ENCODE assay signal across 9 cellular contexts in the genomic region with DNA sequence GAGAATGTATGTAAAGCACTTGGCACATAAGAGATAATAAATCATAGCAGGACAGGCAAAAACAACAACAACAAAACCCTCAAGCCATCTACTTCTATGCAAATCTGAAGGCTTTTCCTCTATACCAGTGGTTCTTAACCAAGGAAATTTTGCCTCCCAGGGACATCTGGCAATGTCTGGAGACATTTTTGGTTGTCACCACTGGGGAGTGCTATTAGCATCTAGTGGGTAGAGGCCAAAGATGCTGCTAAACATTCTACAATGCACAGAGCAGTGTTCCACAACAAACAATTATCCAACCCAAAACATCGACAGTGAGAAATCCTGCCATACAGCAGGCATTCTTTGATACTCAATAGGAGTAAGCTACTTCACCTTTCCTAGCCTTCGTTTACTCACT. TPM values are rescaled to one million over a fixed set of nuclear protein-coding genes. Genes with fewer than 3 reads are reported as not detected.
DNase-seq lines count a peak whose midpoint lies in the region; ATAC-seq and TF ChIP-seq lines count a peak whose summit lies in the region.
"Had no signal": no experiment of that assay in that cellular context is flagged by ENCODE, and none has a peak within 500 bp of the region (broad histone marks: within the 10 kb centered on the region; RNA-seq: fewer than 3 reads in every experiment).

No MANE protein-coding gene starts in this region.

- POLR2A ChIA-PET in RWPE1 (lab: Yijun Ruan, JAX; ENCODE audit: low non-redundant PET): no interaction called here

- CTCF ChIA-PET in RWPE1 (lab: Yijun Ruan, JAX): interaction anchor here (0.6 kb wide), 1 partner anchor 102 kb away, joined by 8 read pairs; no protein-coding TSS in a partner anchor

- TF ChIP-seq CTCF in cardiac muscle cell (IDR thresholded peaks at IDR 0.05; ENCODE audit: low read depth, low read length) (peak; percentile 18), Peyer's patch (IDR thresholded peaks at IDR 0.05) (peak in 4 of 6 experiments; percentile 27 to 38 (median 34)), foreskin keratinocyte (conservative IDR thresholded peaks at IDR 0.05) (peak; percentile 48), upper lobe of right lung (IDR thresholded peaks at IDR 0.05) (peak; percentile 23), RWPE1 (conservative IDR thresholded peaks at IDR 0.05; ENCODE audit: low read depth) (no peak; the same call in 1 of the 2 replicates)

- no peaks in the 10 kb centered on the region for H3K27me3 ChIP-seq in cardiac muscle cell
- H3K27me3 ChIP-seq in Peyer's patch: no peaks in the 10 kb centered on the region
- no peaks in the 10 kb centered on the region for H3K27me3 ChIP-seq in foreskin keratinocyte
- H3K27me3 ChIP-seq in upper lobe of right lung: no peaks in the 10 kb centered on the region
- H3K27me3 ChIP-seq: SJSA1 had no signal

- H3K27ac ChIP-seq in cardiac muscle cell: no peak overlapping the region
- no peak overlapping the region for H3K27ac ChIP-seq in Peyer's patch
- H3K27ac ChIP-seq in foreskin keratinocyte: no peak overlapping the region
- H3K27ac ChIP-seq in upper lobe of right lung: no peak overlapping the region
- no peak overlapping the region for H3K27ac ChIP-seq in RWPE1
- H3K27ac ChIP-seq: SJSA1 had no signal

- H3K4me3 ChIP-seq in cardiac muscle cell (no peak overlapping the region), Peyer's patch (no peak overlapping the region), upper lobe of right lung (no peak overlapping the region)
- H3K4me3 ChIP-seq: SJSA1 had no signal

- no peak for ATAC-seq in foreskin keratinocyte
- ATAC-seq in upper lobe of right lung: peak; percentile 20
- no peak for ATAC-seq in stimulated activated naive CD8-positive, alpha-beta T cell treated with anti-CD3 and anti-CD28 coated beads, Interleukin-15, Interleukin-2, amounts not matched to agents 100 U/mL and 50 U/mL, for 24 hours

- H3K4me1 ChIP-seq in cardiac muscle cell (ENCODE audit: low read depth) (peaks cover 8% of the 10 kb centered on the region), Peyer's patch (no peaks in the 10 kb centered on the region), foreskin keratinocyte (no peaks in the 10 kb centered on the region), upper lobe of right lung (no peaks in the 10 kb centered on the region)
- H3K4me1 ChIP-seq: SJSA1 had no signal

- DNase-seq in cardiac muscle cell (ENCODE audit: low read depth in 1 of 2, low spot score in 1 of 2) (peak; percentile 8 to 19), cardiac septum (ENCODE audit: low spot score) (no peak), Peyer's patch (no peak), foreskin keratinocyte (peak in 1 of 2 donors; percentile 2), upper lobe of right lung (no peak), NCI-H345 (lab: John Stamatoyannopoulos, UW) (no peak), RWPE1 (ENCODE audit: low spot score) (no peak)
- DNase-seq in stimulated activated naive CD8-positive, alpha-beta T cell treated with anti-CD3 and anti-CD28 coated beads, Interleukin-15, Interleukin-2, amounts not matched to agents 100 U/mL and 50 U/mL, for 24 hours: no peak

- TF ChIP-seq POLR2A in Peyer's patch (IDR thresholded peaks at IDR 0.05): no peak

- peaks cover 3% of the 10 kb centered on the region for H3K36me3 ChIP-seq in cardiac muscle cell
- peaks cover 0 to 21% (median 0%) of the 10 kb centered on the region in 3 donors for H3K36me3 ChIP-seq in Peyer's patch
- peaks cover 5% of the 10 kb centered on the region for H3K36me3 ChIP-seq in upper lobe of right lung
- H3K36me3 ChIP-seq: SJSA1 had no signal

- H3K9me3 ChIP-seq in cardiac muscle cell (ENCODE audit: low read depth): no peaks in the 10 kb centered on the region
- H3K9me3 ChIP-seq in Peyer's patch: no peaks in the 10 kb centered on the region
- H3K9me3 ChIP-seq in upper lobe of right lung: no peaks in the 10 kb centered on the region
- H3K9me3 ChIP-seq: SJSA1 had no signal

- intact Hi-C loops in cardiac septum (cut with DNase I): loop anchor here (5.0 kb wide), 1 partner anchor 35 kb away; no protein-coding TSS in a partner anchor
- intact Hi-C loops in upper lobe of right lung (cut with DNase I): no loop called here

RNA-seq across cellular contexts. Expression of a gene that starts 28.2 kb away (rescaled TPM):
- total RNA-seq in cardiac muscle cell (29.1 and 31.1 TPM in 2 replicates), cardiac septum (32.1 TPM), Peyer's patch (10 to 100 TPM; 12.6 to 28.4 (median 22.6) TPM), foreskin keratinocyte (27.6 and 30.4 TPM in 2 replicates), upper lobe of right lung (30.3 TPM)
- polyA plus RNA-seq in cardiac muscle cell (43.4 and 58.7 TPM in 2 replicates), foreskin keratinocyte (22.3 and 22.4 TPM in 2 replicates)

RNA-seq across cellular contexts. Expression of a gene that starts 55.9 kb away (rescaled TPM):
- 10.2 and 13.7 TPM in 2 replicates for total RNA-seq in cardiac muscle cell
- 12.4 and 18.6 TPM in 2 replicates for polyA plus RNA-seq in cardiac muscle cell
- total RNA-seq in cardiac septum: 3.8 TPM
- 10 to 100 TPM in 3 of 4 donors, 1 to 10 TPM in 1; 7.5 to 26.4 (median 13.3) TPM for total RNA-seq in Peyer's patch
- total RNA-seq in foreskin keratinocyte: 21.3 and 22.6 TPM in 2 replicates
- 14.4 and 17.0 TPM in 2 replicates for polyA plus RNA-seq in foreskin keratinocyte
- total RNA-seq in upper lobe of right lung: 7.5 TPM

Comparison
In these comparisons a context has a peak if more than half of its experiments do, and no peak if none do; other contexts are left out.
1. DNase-seq: peak in cardiac muscle cell (2 of 2); none in cardiac septum (single experiment), Peyer's patch (0 of 3), upper lobe of right lung (single experiment), NCI-H345 (single experiment), RWPE1 (single experiment) and stimulated activated naive CD8-positive, alpha-beta T cell treated with anti-CD3 and anti-CD28 coated beads, Interleukin-15, Interleukin-2, amounts not matched to agents 100 U/mL and 50 U/mL, for 24 hours (single experiment).